1 cellular context compared by ENCODE assay signal in the genomic region with DNA sequence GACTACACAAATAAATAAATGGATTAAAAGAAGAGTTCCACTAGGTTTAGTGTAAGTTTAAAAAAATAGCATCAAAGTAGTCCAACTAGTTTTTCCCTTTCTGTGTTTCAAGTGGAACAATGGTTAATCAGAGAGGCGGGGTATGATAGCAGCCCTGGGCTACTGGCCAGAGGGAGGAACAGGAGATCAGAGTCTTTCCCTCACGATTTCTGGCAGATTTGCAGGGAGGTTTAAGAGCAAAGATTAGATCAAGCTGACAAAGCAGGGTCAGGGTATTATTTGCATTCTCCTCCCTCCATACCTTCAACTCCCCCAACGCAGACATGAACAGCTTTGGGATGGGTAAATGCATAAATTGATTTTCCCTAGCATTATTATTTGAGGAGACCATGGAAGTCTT.
TF ChIP-seq lines count a peak whose summit lies in the region.

No MANE protein-coding gene starts in this region.

TF ChIP-seq in HepG2, 621 proteins besides CTCF, POLR2A, EP300 and RAD21 (continued from another document):
- TF ChIP-seq HNF4G (IDR thresholded peaks at IDR 0.05; ENCODE audit: borderline replicate concordance, low read depth, low read length) (0 out of 2 replicates have a peak, but pooled peaks have one; percentile 6), HNF4G (CRISPR knock-in tag; IDR thresholded peaks at IDR 0.05; ENCODE audit: borderline replicate concordance, low read depth) (no peak), ELF1 (CRISPR knock-in tag; IDR thresholded peaks at IDR 0.05) (no peak), RCOR2 (CRISPR knock-in tag; IDR thresholded peaks at IDR 0.05) (no peak), SIX4 (CRISPR knock-in tag; IDR thresholded peaks at IDR 0.05) (no peak), FOXA3 (CRISPR knock-in tag; IDR thresholded peaks at IDR 0.05) (no peak), TCF7 (IDR thresholded peaks at IDR 0.05; ENCODE audit: low read depth) (0 out of 2 replicates have a peak, but pooled peaks have one; percentile 11), ELF3 (CRISPR knock-in tag; IDR thresholded peaks at IDR 0.05) (no peak), ZNF678 (CRISPR knock-in tag; IDR thresholded peaks at IDR 0.05) (no peak), EZH2 (conservative IDR thresholded peaks at IDR 0.05; ENCODE audit: low read depth, low read length) (no peak), SMAD9 (CRISPR knock-in tag; IDR thresholded peaks at IDR 0.05) (no peak), NFIC (IDR thresholded peaks at IDR 0.05; ENCODE audit: low read length) (0 out of 2 replicates have a peak, but pooled peaks have one; percentile 21), MIER2 (CRISPR knock-in tag; IDR thresholded peaks at IDR 0.05) (no peak), CEBPG (CRISPR knock-in tag; IDR thresholded peaks at IDR 0.05) (no peak), ZNF644 (CRISPR knock-in tag; IDR thresholded peaks at IDR 0.05; ENCODE audit: low read depth) (no peak), KLF13 (CRISPR knock-in tag; IDR thresholded peaks at IDR 0.05) (no peak), SOX13 (IDR thresholded peaks at IDR 0.05) (no peak), SOX13 (CRISPR knock-in tag; conservative IDR thresholded peaks at IDR 0.05 in 1 of 2, IDR thresholded peaks at IDR 0.05 in 1 of 2) (peak in 1 of 2 experiments; percentile 46; a peak in 2 of 4 replicates), TCF12 (IDR thresholded peaks at IDR 0.05) (no peak), TCF12 (CRISPR knock-in tag; IDR thresholded peaks at IDR 0.05) (no peak), NR2F2 (IDR thresholded peaks at IDR 0.05; ENCODE audit: borderline replicate concordance, low read depth) (0 out of 2 replicates have a peak, but pooled peaks have one; percentile 27), SP5 (CRISPR knock-in tag; IDR thresholded peaks at IDR 0.05; ENCODE audit: borderline replicate concordance, low read depth) (peak; percentile 34; the same call in 1 of the 2 replicates)
- TF ChIP-seq, protein P1, sequence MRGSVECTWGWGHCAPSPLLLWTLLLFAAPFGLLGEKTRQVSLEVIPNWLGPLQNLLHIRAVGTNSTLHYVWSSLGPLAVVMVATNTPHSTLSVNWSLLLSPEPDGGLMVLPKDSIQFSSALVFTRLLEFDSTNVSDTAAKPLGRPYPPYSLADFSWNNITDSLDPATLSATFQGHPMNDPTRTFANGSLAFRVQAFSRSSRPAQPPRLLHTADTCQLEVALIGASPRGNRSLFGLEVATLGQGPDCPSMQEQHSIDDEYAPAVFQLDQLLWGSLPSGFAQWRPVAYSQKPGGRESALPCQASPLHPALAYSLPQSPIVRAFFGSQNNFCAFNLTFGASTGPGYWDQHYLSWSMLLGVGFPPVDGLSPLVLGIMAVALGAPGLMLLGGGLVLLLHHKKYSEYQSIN (CRISPR knock-in tag; IDR thresholded peaks at IDR 0.05; ENCODE audit: borderline replicate concordance) = no peak
- TF ChIP-seq, protein P2, sequence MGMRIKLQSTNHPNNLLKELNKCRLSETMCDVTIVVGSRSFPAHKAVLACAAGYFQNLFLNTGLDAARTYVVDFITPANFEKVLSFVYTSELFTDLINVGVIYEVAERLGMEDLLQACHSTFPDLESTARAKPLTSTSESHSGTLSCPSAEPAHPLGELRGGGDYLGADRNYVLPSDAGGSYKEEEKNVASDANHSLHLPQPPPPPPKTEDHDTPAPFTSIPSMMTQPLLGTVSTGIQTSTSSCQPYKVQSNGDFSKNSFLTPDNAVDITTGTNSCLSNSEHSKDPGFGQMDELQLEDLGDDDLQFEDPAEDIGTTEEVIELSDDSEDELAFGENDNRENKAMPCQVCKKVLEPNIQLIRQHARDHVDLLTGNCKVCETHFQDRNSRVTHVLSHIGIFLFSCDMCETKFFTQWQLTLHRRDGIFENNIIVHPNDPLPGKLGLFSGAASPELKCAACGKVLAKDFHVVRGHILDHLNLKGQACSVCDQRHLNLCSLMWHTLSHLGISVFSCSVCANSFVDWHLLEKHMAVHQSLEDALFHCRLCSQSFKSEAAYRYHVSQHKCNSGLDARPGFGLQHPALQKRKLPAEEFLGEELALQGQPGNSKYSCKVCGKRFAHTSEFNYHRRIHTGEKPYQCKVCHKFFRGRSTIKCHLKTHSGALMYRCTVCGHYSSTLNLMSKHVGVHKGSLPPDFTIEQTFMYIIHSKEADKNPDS (CRISPR knock-in tag; IDR thresholded peaks at IDR 0.05) = no peak
- TF ChIP-seq, protein P3, sequence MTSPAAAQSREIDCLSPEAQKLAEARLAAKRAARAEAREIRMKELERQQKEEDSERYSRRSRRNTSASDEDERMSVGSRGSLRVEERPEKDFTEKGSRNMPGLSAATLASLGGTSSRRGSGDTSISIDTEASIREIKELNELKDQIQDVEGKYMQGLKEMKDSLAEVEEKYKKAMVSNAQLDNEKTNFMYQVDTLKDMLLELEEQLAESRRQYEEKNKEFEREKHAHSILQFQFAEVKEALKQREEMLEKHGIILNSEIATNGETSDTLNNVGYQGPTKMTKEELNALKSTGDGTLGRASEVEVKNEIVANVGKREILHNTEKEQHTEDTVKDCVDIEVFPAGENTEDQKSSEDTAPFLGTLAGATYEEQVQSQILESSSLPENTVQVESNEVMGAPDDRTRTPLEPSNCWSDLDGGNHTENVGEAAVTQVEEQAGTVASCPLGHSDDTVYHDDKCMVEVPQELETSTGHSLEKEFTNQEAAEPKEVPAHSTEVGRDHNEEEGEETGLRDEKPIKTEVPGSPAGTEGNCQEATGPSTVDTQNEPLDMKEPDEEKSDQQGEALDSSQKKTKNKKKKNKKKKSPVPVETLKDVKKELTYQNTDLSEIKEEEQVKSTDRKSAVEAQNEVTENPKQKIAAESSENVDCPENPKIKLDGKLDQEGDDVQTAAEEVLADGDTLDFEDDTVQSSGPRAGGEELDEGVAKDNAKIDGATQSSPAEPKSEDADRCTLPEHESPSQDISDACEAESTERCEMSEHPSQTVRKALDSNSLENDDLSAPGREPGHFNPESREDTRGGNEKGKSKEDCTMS (CRISPR knock-in tag; conservative IDR thresholded peaks at IDR 0.05) = no peak
- TF ChIP-seq, protein P4, sequence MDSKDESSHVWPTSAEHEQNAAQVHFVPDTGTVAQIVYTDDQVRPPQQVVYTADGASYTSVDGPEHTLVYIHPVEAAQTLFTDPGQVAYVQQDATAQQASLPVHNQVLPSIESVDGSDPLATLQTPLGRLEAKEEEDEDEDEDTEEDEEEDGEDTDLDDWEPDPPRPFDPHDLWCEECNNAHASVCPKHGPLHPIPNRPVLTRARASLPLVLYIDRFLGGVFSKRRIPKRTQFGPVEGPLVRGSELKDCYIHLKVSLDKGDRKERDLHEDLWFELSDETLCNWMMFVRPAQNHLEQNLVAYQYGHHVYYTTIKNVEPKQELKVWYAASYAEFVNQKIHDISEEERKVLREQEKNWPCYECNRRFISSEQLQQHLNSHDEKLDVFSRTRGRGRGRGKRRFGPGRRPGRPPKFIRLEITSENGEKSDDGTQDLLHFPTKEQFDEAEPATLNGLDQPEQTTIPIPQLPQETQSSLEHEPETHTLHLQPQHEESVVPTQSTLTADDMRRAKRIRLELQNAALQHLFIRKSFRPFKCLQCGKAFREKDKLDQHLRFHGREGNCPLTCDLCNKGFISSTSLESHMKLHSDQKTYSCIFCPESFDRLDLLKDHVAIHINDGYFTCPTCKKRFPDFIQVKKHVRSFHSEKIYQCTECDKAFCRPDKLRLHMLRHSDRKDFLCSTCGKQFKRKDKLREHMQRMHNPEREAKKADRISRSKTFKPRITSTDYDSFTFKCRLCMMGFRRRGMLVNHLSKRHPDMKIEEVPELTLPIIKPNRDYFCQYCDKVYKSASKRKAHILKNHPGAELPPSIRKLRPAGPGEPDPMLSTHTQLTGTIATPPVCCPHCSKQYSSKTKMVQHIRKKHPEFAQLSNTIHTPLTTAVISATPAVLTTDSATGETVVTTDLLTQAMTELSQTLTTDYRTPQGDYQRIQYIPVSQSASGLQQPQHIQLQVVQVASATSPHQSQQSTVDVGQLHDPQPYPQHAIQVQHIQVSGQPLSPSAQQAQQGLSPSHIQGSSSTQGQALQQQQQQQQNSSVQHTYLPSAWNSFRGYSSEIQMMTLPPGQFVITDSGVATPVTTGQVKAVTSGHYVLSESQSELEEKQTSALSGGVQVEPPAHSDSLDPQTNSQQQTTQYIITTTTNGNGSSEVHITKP (CRISPR knock-in tag; IDR thresholded peaks at IDR 0.05; ENCODE audit: low read depth) = no peak
- TF ChIP-seq, protein P5, sequence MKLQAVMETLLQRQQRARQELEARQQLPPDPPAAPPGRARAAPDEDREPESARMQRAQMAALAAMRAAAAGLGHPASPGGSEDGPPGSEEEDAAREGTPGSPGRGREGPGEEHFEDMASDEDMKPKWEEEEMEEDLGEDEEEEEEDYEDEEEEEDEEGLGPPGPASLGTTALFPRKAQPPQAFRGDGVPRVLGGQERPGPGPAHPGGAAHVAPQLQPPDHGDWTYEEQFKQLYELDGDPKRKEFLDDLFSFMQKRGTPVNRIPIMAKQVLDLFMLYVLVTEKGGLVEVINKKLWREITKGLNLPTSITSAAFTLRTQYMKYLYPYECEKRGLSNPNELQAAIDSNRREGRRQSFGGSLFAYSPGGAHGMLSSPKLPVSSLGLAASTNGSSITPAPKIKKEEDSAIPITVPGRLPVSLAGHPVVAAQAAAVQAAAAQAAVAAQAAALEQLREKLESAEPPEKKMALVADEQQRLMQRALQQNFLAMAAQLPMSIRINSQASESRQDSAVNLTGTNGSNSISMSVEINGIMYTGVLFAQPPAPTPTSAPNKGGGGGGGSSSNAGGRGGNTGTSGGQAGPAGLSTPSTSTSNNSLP (IDR thresholded peaks at IDR 0.05; ENCODE audit: low read depth, low read length) = peak; percentile 20; the same call in 1 of the 2 replicates
- TF ChIP-seq, protein P6, sequence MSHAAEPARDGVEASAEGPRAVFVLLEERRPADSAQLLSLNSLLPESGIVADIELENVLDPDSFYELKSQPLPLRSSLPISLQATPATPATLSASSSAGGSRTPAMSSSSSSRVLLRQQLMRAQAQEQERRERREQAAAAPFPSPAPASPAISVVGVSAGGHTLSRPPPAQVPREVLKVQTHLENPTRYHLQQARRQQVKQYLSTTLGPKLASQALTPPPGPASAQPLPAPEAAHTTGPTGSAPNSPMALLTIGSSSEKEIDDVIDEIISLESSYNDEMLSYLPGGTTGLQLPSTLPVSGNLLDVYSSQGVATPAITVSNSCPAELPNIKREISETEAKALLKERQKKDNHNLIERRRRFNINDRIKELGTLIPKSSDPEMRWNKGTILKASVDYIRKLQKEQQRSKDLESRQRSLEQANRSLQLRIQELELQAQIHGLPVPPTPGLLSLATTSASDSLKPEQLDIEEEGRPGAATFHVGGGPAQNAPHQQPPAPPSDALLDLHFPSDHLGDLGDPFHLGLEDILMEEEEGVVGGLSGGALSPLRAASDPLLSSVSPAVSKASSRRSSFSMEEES (CRISPR knock-in tag; IDR thresholded peaks at IDR 0.05) = no peak
